8 cellular contexts compared by ENCODE assay signal in the genomic region with DNA sequence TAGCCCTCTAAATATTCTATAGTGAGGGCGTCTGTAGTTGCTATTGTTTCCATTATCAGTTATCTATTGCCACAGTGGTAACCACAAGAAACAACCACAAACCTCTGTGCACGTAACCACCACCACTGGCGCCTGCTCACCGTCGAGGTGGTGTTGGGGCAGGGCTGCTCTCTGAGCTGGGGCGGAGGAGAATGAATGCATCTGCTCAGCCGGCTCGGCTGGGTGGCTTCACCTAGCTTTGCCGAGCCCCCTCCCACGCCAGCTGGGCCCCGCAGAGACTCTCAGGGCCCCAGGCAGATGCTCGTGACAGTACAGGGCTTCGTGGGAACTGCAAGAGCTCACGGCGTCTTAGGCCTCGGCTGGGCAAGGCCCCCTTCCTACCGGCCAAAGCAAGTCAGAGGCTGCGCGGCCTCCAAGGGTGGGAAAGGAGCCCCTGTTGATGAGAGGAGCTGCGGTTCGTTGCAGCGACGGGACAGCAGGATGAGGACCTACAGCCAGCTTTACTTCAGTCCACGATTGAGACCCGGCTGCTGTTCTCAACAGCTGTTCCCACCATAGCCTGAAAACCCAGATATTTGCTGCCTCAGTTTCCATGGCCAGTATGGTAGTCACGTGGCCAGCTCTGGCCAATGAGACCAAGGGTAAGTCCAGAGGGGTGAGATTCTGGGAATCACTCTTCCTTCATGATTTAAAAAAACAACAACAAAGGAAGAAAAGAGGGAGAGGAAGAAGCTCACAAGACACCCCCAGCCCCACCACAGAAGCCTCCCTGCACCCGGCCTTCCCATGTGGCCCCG.
DNase-seq lines count a peak whose midpoint lies in the region; ATAC-seq, FAIRE-seq and TF ChIP-seq lines count a peak whose summit lies in the region.

No MANE protein-coding gene starts in this region.

- H3K4me3 ChIP-seq in K562: no peak overlapping the region

- FAIRE-seq in K562 (lab: Jason Lieb, UNC): no peak

- POLR2A ChIA-PET in K562 (lab: Yijun Ruan, JAX) (no interaction called here), MCF 10A (lab: Yijun Ruan, JAX) (no interaction called here)

- no peak overlapping the region for H2AFZ ChIP-seq in K562 (ENCODE audit: low read depth, low read length)

- H3K4me1 Mint-ChIP-seq in T-helper 2 cell treated with Interferon-gamma antibody and Interleukin-4, amounts not matched to agents 5 μg/mL and 100 μg/mL, for 36 hours (ENCODE audit: low read depth): peaks cover 32% of the 10 kb centered on the region
- no peaks in the 10 kb centered on the region for H3K4me1 Mint-ChIP-seq in MCF 10A (ENCODE audit: insufficient read depth, unreplicated experiment)

- peak; percentile 99 for ATAC-seq in GM18907 (IDR thresholded peaks at IDR 0.05; ENCODE audit: unreplicated experiment)
- peak; percentile 91 for ATAC-seq in HG03045 (IDR thresholded peaks at IDR 0.05; ENCODE audit: unreplicated experiment)
- ATAC-seq in K562: peak; percentile 57
- ATAC-seq in esophagus mucosa: no peak

- TF ChIP-seq EP300 in K562 (IDR thresholded peaks at IDR 0.05; ENCODE audit: low read length): no peak

- H3K27me3 ChIP-seq in K562 (ENCODE audit: control insufficient read depth in 2 of 2, insufficient read depth in 2 of 2, low read length in 2 of 2): peaks cover 42 to 70% of the 10 kb centered on the region in 2 experiments

- BruUV-seq in K562 (replicated peaks; lab: Mats Ljungman, UMichigan) (no TSS peak), MCF 10A (replicated peaks; lab: Mats Ljungman, UMichigan) (no TSS peak)

- CTCF ChIA-PET in K562 (lab: Yijun Ruan, JAX; ENCODE audit: low intra/inter-chr PET ratio): no interaction called here
- CTCF ChIA-PET in MCF 10A (lab: Yijun Ruan, JAX): interaction anchor here (0.6 kb wide), 1 partner anchor 143 kb away, joined by 3 read pairs; no protein-coding TSS in a partner anchor

- intact Hi-C loops in K562 (cut with micrococcal nuclease) (no loop called here), MCF 10A (cut with micrococcal nuclease) (no loop called here)

- no peaks in the 10 kb centered on the region for H3K9me1 ChIP-seq in K562 (ENCODE audit: control insufficient read depth, insufficient read depth, low read length)

- H3K9me3 Mint-ChIP-seq in T-helper 2 cell treated with Interferon-gamma antibody and Interleukin-4, amounts not matched to agents 5 μg/mL and 100 μg/mL, for 36 hours: no peaks in the 10 kb centered on the region
- no peaks in the 10 kb centered on the region for H3K9me3 Mint-ChIP-seq in MCF 10A (ENCODE audit: unreplicated experiment)

- no peaks in the 10 kb centered on the region for H3K9me3 ChIP-seq in K562 (replicated peaks; ENCODE audit: control insufficient read depth, insufficient read depth, low read depth, low read length)

- no peak overlapping the region for H3K27ac ChIP-seq in K562 (ENCODE audit: extremely low read depth, low read depth, low read length)

- peaks cover 10% of the 10 kb centered on the region for H4K20me1 ChIP-seq in K562 (replicated peaks; ENCODE audit: control insufficient read depth, insufficient read depth, low read length)

- 2% methylated on average over 28 of the region's 28 CpGs for WGBS in K562 (ENCODE audit: insufficient coverage, low coverage, missing lambda C conversion rate)

- no peaks in the 10 kb centered on the region for H3K36me3 ChIP-seq in K562 (ENCODE audit: control insufficient read depth, insufficient read depth, low read length)

- no peak overlapping the region for H3K9ac ChIP-seq in K562 (ENCODE audit: insufficient read depth in 1 of 2, low read depth in 2 of 2, low read length in 2 of 2)

- in situ Hi-C loops in K562 (cut with MboI): no loop called here

- H3K4me1 ChIP-seq in K562 (replicated peaks in 1 of 2; ENCODE audit: control insufficient read depth in 2 of 2, insufficient read depth in 2 of 2, low read length in 2 of 2): peaks cover 0 to 17% of the 10 kb centered on the region in 2 experiments; a peak in 3 of 5 replicates

- peak overlapping the region; percentile 57 for H3K4me3 Mint-ChIP-seq in T-helper 2 cell treated with Interferon-gamma antibody and Interleukin-4, amounts not matched to agents 5 μg/mL and 100 μg/mL, for 36 hours
- no peak overlapping the region for H3K4me3 Mint-ChIP-seq in MCF 10A (ENCODE audit: unreplicated experiment)

- H3K27me3 Mint-ChIP-seq in T-helper 2 cell treated with Interferon-gamma antibody and Interleukin-4, amounts not matched to agents 5 μg/mL and 100 μg/mL, for 36 hours (ENCODE audit: low read depth): peaks cover 78% of the 10 kb centered on the region
- peaks cover 50% of the 10 kb centered on the region for H3K27me3 Mint-ChIP-seq in MCF 10A (ENCODE audit: insufficient read depth, unreplicated experiment)

- TF ChIP-seq POLR2A in K562 (conservative IDR thresholded peaks at IDR 0.05): no peak

- H3K79me2 ChIP-seq in K562 (ENCODE audit: control insufficient read depth, insufficient read depth, low read length): no peaks in the 10 kb centered on the region

- no peak for TF ChIP-seq RAD21 in K562 (CRISPR knock-in tag; conservative IDR thresholded peaks at IDR 0.05 in 1 of 2, IDR thresholded peaks at IDR 0.05 in 1 of 2)

- H3K36me3 Mint-ChIP-seq in T-helper 2 cell treated with Interferon-gamma antibody and Interleukin-4, amounts not matched to agents 5 μg/mL and 100 μg/mL, for 36 hours (ENCODE audit: low read depth): no peaks in the 10 kb centered on the region
- no peaks in the 10 kb centered on the region for H3K36me3 Mint-ChIP-seq in MCF 10A (ENCODE audit: insufficient read depth, unreplicated experiment)

- peak overlapping the region; percentile 88 for H3K27ac Mint-ChIP-seq in T-helper 2 cell treated with Interferon-gamma antibody and Interleukin-4, amounts not matched to agents 5 μg/mL and 100 μg/mL, for 36 hours
- H3K27ac Mint-ChIP-seq in MCF 10A (ENCODE audit: low read depth, unreplicated experiment): no peak overlapping the region

- TF ChIP-seq CTCF in K562 (IDR thresholded peaks at IDR 0.05 in 2 of 3, conservative IDR thresholded peaks at IDR 0.05 in 1 of 3; ENCODE audit: insufficient read depth in 2 of 3, low read depth in 1 of 3, low read length in 3 of 3): no peak
- no peak for TF ChIP-seq CTCF in MCF 10A (IDR thresholded peaks at IDR 0.05; ENCODE audit: unreplicated experiment)

- H3K4me2 ChIP-seq in K562 (ENCODE audit: insufficient read depth, low read length): no peak overlapping the region

- DNase-seq in T-helper 2 cell treated with Interferon-gamma antibody and Interleukin-4, amounts not matched to agents 5 μg/mL and 100 μg/mL, for 36 hours (ENCODE audit: low spot score): peak; percentile 76
- DNase-seq in K562 (ENCODE audit: extremely low read depth in 1 of 4, low spot score in 3 of 4): peak in 1 of 4 experiments; percentile 29
- DNase-seq in stimulated activated naive CD4-positive, alpha-beta T cell (lab: John Stamatoyannopoulos, UW): peak; percentile 21 to 74 (median 56)
- no peak for DNase-seq in retina
- DNase-seq in MCF 10A (ENCODE audit: unreplicated experiment): no peak

TF ChIP-seq in K562, 482 proteins besides CTCF, POLR2A, EP300 and RAD21 (continues in another document):
- TF ChIP-seq, protein P1, sequence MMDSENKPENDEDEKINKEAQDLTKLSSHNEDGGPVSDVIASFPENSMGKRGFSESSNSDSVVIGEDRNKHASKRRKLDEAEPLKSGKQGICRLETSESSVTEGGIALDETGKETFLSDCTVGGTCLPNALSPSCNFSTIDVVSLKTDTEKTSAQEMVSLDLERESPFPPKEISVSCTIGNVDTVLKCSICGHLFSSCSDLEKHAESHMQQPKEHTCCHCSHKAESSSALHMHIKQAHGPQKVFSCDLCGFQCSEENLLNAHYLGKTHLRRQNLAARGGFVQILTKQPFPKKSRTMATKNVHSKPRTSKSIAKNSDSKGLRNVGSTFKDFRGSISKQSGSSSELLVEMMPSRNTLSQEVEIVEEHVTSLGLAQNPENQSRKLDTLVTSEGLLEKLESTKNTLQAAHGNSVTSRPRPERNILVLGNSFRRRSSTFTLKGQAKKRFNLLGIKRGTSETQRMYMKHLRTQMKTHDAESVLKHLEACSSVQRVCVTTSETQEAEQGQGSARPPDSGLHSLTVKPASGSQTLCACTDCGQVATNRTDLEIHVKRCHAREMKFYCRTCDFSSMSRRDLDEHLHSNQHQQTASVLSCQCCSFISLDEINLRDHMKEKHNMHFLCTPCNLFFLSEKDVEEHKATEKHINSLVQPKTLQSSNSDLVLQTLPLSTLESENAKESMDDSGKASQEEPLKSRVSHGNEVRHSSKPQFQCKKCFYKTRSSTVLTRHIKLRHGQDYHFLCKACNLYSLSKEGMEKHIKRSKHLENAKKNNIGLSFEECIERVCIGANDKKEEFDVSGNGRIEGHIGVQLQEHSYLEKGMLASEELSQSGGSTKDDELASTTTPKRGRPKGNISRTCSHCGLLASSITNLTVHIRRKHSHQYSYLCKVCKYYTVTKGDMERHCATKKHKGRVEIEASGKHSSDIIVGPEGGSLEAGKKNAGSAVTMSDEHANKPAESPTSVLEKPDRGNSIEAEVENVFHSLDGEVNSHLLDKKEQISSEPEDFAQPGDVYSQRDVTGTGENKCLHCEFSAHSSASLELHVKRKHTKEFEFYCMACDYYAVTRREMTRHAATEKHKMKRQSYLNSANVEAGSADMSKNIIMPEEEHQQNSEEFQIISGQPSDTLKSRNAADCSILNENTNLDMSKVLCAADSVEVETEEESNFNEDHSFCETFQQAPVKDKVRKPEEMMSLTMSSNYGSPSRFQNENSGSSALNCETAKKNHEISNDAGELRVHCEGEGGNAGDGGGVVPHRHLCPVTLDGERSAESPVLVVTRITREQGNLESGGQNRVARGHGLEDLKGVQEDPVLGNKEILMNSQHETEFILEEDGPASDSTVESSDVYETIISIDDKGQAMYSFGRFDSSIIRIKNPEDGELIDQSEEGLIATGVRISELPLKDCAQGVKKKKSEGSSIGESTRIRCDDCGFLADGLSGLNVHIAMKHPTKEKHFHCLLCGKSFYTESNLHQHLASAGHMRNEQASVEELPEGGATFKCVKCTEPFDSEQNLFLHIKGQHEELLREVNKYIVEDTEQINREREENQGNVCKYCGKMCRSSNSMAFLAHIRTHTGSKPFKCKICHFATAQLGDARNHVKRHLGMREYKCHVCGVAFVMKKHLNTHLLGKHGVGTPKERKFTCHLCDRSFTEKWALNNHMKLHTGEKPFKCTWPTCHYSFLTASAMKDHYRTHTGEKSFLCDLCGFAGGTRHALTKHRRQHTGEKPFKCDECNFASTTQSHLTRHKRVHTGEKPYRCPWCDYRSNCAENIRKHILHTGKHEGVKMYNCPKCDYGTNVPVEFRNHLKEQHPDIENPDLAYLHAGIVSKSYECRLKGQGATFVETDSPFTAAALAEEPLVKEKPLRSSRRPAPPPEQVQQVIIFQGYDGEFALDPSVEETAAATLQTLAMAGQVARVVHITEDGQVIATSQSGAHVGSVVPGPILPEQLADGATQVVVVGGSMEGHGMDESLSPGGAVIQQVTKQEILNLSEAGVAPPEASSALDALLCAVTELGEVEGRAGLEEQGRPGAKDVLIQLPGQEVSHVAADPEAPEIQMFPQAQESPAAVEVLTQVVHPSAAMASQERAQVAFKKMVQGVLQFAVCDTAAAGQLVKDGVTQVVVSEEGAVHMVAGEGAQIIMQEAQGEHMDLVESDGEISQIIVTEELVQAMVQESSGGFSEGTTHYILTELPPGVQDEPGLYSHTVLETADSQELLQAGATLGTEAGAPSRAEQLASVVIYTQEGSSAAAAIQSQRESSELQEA (IDR thresholded peaks at IDR 0.05; ENCODE audit: low read depth): no peak
- TF ChIP-seq NCOR1 (IDR thresholded peaks at IDR 0.05) (0 out of 2 replicates have a peak, but pooled peaks have one; percentile 12), NBN (IDR thresholded peaks at IDR 0.05; ENCODE audit: low read depth) (no peak)

Comparison
In these comparisons a context has a peak if more than half of its experiments do, and no peak if none do; other contexts are left out.
1. DNase-seq: peak in T-helper 2 cell treated with Interferon-gamma antibody and Interleukin-4, amounts not matched to agents 5 μg/mL and 100 μg/mL, for 36 hours (single experiment) and stimulated activated naive CD4-positive, alpha-beta T cell (6 of 6); none in retina (single experiment) and MCF 10A (single experiment).